9 cellular contexts compared by ENCODE assay signal in genomic region chr9:114163517-114163924, GRCh38. TPM values are rescaled to one million over a fixed set of nuclear protein-coding genes. Genes with fewer than 3 reads are reported as not detected.
DNase-seq lines count a peak whose midpoint lies in the region; ATAC-seq, FAIRE-seq and TF ChIP-seq lines count a peak whose summit lies in the region.
"Had no signal": no experiment of that assay in that cellular context is flagged by ENCODE, and none has a peak within 500 bp of the region (broad histone marks: within the 10 kb centered on the region; RNA-seq: fewer than 3 reads in every experiment).

No MANE protein-coding gene starts in this region.

- H2BK120ac ChIP-seq in H1 (replicated peaks; ENCODE audit: low read depth, low read length), result no peak overlapping the region

- POLR2A ChIA-PET in H1 (lab: Charles Lee; ENCODE audit: partially characterized antibody), result interaction anchor here (0.6 to 3.4 kb wide), 4 partner anchors 11 to 124 kb away, joined by 3 to 11 read pairs (median 4); no protein-coding TSS in a partner anchor

- H3K4me1 ChIP-seq in right atrium auricular region, result peaks cover 0 to 17% of the 10 kb centered on the region in 2 donors
- H3K4me1 ChIP-seq in H1 (replicated peaks in 1 of 4; ENCODE audit: control insufficient read depth in 3 of 4, insufficient read depth in 4 of 4, low read length in 3 of 4), result peaks cover 5 to 8% (median 6%) of the 10 kb centered on the region in 4 experiments; a peak in 4 of 7 replicates
- peaks cover 3 to 5% of the 10 kb centered on the region in 2 donors for H3K4me1 ChIP-seq in lung (ENCODE audit: control insufficient read depth in 2 of 2, insufficient read depth in 2 of 2, low read length in 2 of 2)

- no peak overlapping the region for H2BK12ac ChIP-seq in H1 (ENCODE audit: low read depth, low read length)

- no peak overlapping the region for H3K56ac ChIP-seq in H1 (replicated peaks; ENCODE audit: insufficient read length, low read depth, low read length)

- no peaks in the 10 kb centered on the region for H3K36me3 ChIP-seq in right atrium auricular region
- peaks cover 0 to 8% (median 0%) of the 10 kb centered on the region in 4 experiments; a peak in 2 of 8 replicates for H3K36me3 ChIP-seq in H1 (ENCODE audit: control insufficient read depth in 2 of 4, insufficient read depth in 4 of 4, low read length in 3 of 4)
- no peaks in the 10 kb centered on the region for H3K36me3 ChIP-seq in lung (ENCODE audit: control insufficient read depth in 2 of 2, insufficient read depth in 2 of 2, low read length in 2 of 2)

- TF ChIP-seq CTCF in right atrium auricular region (IDR thresholded peaks at IDR 0.05) (no peak), H1 (IDR thresholded peaks at IDR 0.05; ENCODE audit: control extremely low read depth in 1 of 3, insufficient read depth in 1 of 3, low read depth in 1 of 3, low read length in 3 of 3) (no peak), lung (IDR thresholded peaks at IDR 0.05; ENCODE audit: control extremely low read depth, extremely low read depth) (no peak), GM20000 (IDR thresholded peaks at IDR 0.05; ENCODE audit: extremely low read depth, missing control alignments) (no peak)

- peaks cover 14% of the 10 kb centered on the region; the same call in 1 of the 2 replicates for H3K23me2 ChIP-seq in H1 (ENCODE audit: low read depth, low read length)

- H3K4ac ChIP-seq in H1 (replicated peaks; ENCODE audit: insufficient read length, low read depth, low read length), result no peak overlapping the region

- ATAC-seq in Right ventricle myocardium superior (ENCODE audit: poor library complexity), result peak; percentile 88
- ATAC-seq in lung (ENCODE audit: insufficient read depth, low FRiP score), result peak; percentile 61

- no peak overlapping the region for H3K4me3 ChIP-seq in right atrium auricular region
- no peak overlapping the region for H3K4me3 ChIP-seq in H1 (ENCODE audit: extremely low read depth in 1 of 4, insufficient read depth in 2 of 4, low read depth in 3 of 4, low read length in 4 of 4)
- H3K4me3 ChIP-seq in lung, result no peak overlapping the region

- no peak overlapping the region for H4K91ac ChIP-seq in H1 (replicated peaks; ENCODE audit: insufficient read length, low read length)

- CTCF ChIA-PET in H1 (lab: Charles Lee; ENCODE audit: partially characterized antibody), result interaction anchor here (0.6 to 3.2 kb wide), 12 partner anchors 8 to 128 kb away, joined by 3 to 10 read pairs (median 3); partner anchors contain the start of genes COL27A1 and KIF12

- no peak for TF ChIP-seq POLR2A in H1 (IDR thresholded peaks at IDR 0.05; ENCODE audit: control extremely low read depth in 1 of 2, low read depth in 2 of 2, low read length in 2 of 2)

- H3K79me2 ChIP-seq in H1 (ENCODE audit: control insufficient read depth in 1 of 2, insufficient read depth in 2 of 2, low read length in 2 of 2), result peaks cover 0 to 5% of the 10 kb centered on the region in 2 experiments; a peak in 1 of 4 replicates

- H2BK15ac ChIP-seq in H1 (ENCODE audit: low read length), result no peak overlapping the region

- H4K20me1 ChIP-seq in H1 (replicated peaks in 1 of 2; ENCODE audit: control insufficient read depth in 1 of 2, insufficient read depth in 2 of 2, low read length in 2 of 2), result peaks cover 2 to 15% of the 10 kb centered on the region in 2 experiments

- H3K27ac ChIP-seq in right atrium auricular region (no peak overlapping the region), H1 (ENCODE audit: low read depth, low read length) (no peak overlapping the region), lung (ENCODE audit: low read depth in 1 of 2, low read length in 1 of 2) (no peak overlapping the region)

- H3K9ac ChIP-seq in H1 (replicated peaks in 1 of 4; ENCODE audit: extremely low read depth in 1 of 4, low read depth in 3 of 4, low read length in 3 of 4), result no peak overlapping the region; a peak in 2 of 7 replicates

- no peak overlapping the region for H3K23ac ChIP-seq in H1 (ENCODE audit: insufficient read length)

- peaks cover 2% of the 10 kb centered on the region; the same call in 1 of the 2 replicates for H3K79me1 ChIP-seq in H1 (ENCODE audit: low read depth, low read length)

- peak overlapping the region in 1 of 2 experiments; percentile 38; a peak in 1 of 4 replicates for H3K4me2 ChIP-seq in H1 (ENCODE audit: insufficient read depth in 1 of 2, low read depth in 2 of 2, low read length in 2 of 2)

- FAIRE-seq in H1 (lab: Jason Lieb, UNC), result no peak

- DNase-seq in Right ventricle myocardium superior (peak; percentile 64), right atrium auricular region (ENCODE audit: low spot score) (no peak), H1 (ENCODE audit: low read depth in 1 of 2, low spot score in 2 of 2) (peak in 1 of 2 experiments; percentile 62), lung (ENCODE audit: low spot score) (peak; percentile 52), NCI-H1092 treated with DMSO at 0.1 percent for 48 hours (lab: John Stamatoyannopoulos, UW) (no peak), activated gamma-delta T cell (lab: John Stamatoyannopoulos, UW) (no peak), GM20000 (ENCODE audit: low spot score) (no peak), NCI-H2196 (lab: John Stamatoyannopoulos, UW; ENCODE audit: unreplicated experiment) (no peak)
- DNase-seq: SIG-M5 had no signal

- H4K8ac ChIP-seq in H1 (ENCODE audit: extremely low read depth, insufficient read depth, low read length), result no peak overlapping the region

- H3K27me3 ChIP-seq in right atrium auricular region, result no peaks in the 10 kb centered on the region
- H3K27me3 ChIP-seq in H1 (replicated peaks in 1 of 4; ENCODE audit: control insufficient read depth in 3 of 4, extremely low read depth in 1 of 4, insufficient read depth in 3 of 4, low read length in 3 of 4), result no peaks in the 10 kb centered on the region
- no peaks in the 10 kb centered on the region for H3K27me3 ChIP-seq in lung (ENCODE audit: control insufficient read depth, insufficient read depth)

- no peak overlapping the region for H2AFZ ChIP-seq in H1 (ENCODE audit: low read length)

- H3K14ac ChIP-seq in H1 (ENCODE audit: insufficient read length), result no peak overlapping the region

- intact Hi-C loops in Right ventricle myocardium superior (cut with DNase I), result no loop called here

- no peak overlapping the region for H2BK20ac ChIP-seq in H1 (ENCODE audit: low read length)

- no peak for TF ChIP-seq EP300 in H1 (IDR thresholded peaks at IDR 0.05; ENCODE audit: borderline replicate concordance in 1 of 2, low read depth in 2 of 2, low read length in 2 of 2)

- no peak for TF ChIP-seq RAD21 in H1 (IDR thresholded peaks at IDR 0.05 in 1 of 2, conservative IDR thresholded peaks at IDR 0.05 in 1 of 2; ENCODE audit: low read depth in 2 of 2, low read length in 2 of 2)

- H3K9me3 ChIP-seq in right atrium auricular region, result no peaks in the 10 kb centered on the region
- no peaks in the 10 kb centered on the region for H3K9me3 ChIP-seq in H1 (ENCODE audit: insufficient read depth in 2 of 2, low read depth in 1 of 2, low read length in 1 of 2)
- H3K9me3 ChIP-seq in lung (ENCODE audit: control insufficient read depth in 2 of 2, insufficient read depth in 1 of 2, low read length in 1 of 2), result no peaks in the 10 kb centered on the region

- no peak overlapping the region for H2BK5ac ChIP-seq in H1 (ENCODE audit: low read depth, low read length)

- H4K5ac ChIP-seq in H1 (ENCODE audit: insufficient read length, low read depth, low read length), result no peak overlapping the region

- 42% methylated on average over 11 of the region's 13 CpGs; no CpG with 5 or more reads in 1 of the 2 experiments for WGBS in H1 (ENCODE audit: extremely low coverage in 1 of 2, insufficient coverage in 1 of 2, insufficient read length in 1 of 2, insufficient replicate concordance in 2 of 2, low coverage in 1 of 2, low lambda C conversion rate in 2 of 2, missing lambda C conversion rate in 1 of 2), 2 experiments
- WGBS in lung, 2 donors, result 18 to 21% methylated on average over 13 of the region's 13 CpGs

- no peak overlapping the region for H2AK5ac ChIP-seq in H1 (ENCODE audit: low read depth, low read length)

- H3K18ac ChIP-seq in H1 (ENCODE audit: extremely low read depth, low read length), result no peak overlapping the region

TF ChIP-seq in H1, 55 proteins besides CTCF, POLR2A, EP300 and RAD21 (continues in another document):
- TF ChIP-seq SIN3A (conservative IDR thresholded peaks at IDR 0.05 in 1 of 2, IDR thresholded peaks at IDR 0.05 in 1 of 2; ENCODE audit: low read depth in 1 of 2, low read length in 2 of 2) (peak; percentile 57 to 70; a peak in 2 of 4 replicates), CREB1 (IDR thresholded peaks at IDR 0.05) (no peak), HDAC2 (IDR thresholded peaks at IDR 0.05; ENCODE audit: borderline replicate concordance in 1 of 2, low read depth in 2 of 2, low read length in 2 of 2) (no peak), SIX5 (IDR thresholded peaks at IDR 0.05; ENCODE audit: low read depth, low read length) (no peak), TAF7 (optimal IDR thresholded peaks at IDR 0.05; ENCODE audit: borderline replicate concordance, low read depth, low read length) (no peak), TBP (IDR thresholded peaks at IDR 0.05; ENCODE audit: low read depth, low read length) (no peak), GABPA (IDR thresholded peaks at IDR 0.05; ENCODE audit: borderline replicate concordance, insufficient read depth, low read length) (peak; percentile 58; the same call in 1 of the 2 replicates), EGR1 (IDR thresholded peaks at IDR 0.05; ENCODE audit: borderline replicate concordance, low read depth, low read length) (no peak), BCL11A (IDR thresholded peaks at IDR 0.05; ENCODE audit: low read depth in 2 of 2, low read length in 2 of 2) (no peak), SIRT6 (IDR thresholded peaks at IDR 0.05; ENCODE audit: low read length) (no peak), RBBP5 (IDR thresholded peaks at IDR 0.05; ENCODE audit: borderline replicate concordance, low read depth, low read length) (no peak), TEAD4 (IDR thresholded peaks at IDR 0.05; ENCODE audit: low read depth, low read length) (peak; percentile 65)

RNA-seq across cellular contexts. Expression of gene COL27A1, which starts 8.2 kb away (rescaled TPM):
- total RNA-seq in Right ventricle myocardium superior (8.0 TPM), right atrium auricular region (1 to 10 TPM; 1.5 to 2.7 TPM), lung (10 to 100 TPM; 18.4 to 25.6 TPM)
- total RNA-seq in H1 (2021; fragmentation: NEBNext Ultra II Directional; extraction: Animal tissue kit (Norgen Biotek cat#: 25700)), result 22.5 and 22.8 TPM in 2 replicates
- polyA plus RNA-seq in H1 (2011; rRNA removed) (15.1 and 26.0 TPM in 2 replicates), lung (10 to 100 TPM; 10.9 to 16.3 TPM)
- polyA plus RNA-seq in H1 (2011; cell fraction: cytosol; rRNA removed), result 17.3 TPM
- polyA plus RNA-seq in H1 (2011; cell fraction: nucleus; rRNA removed), result 250 TPM
- 15.6 to 20.3 TPM (median 17.3 TPM) in 4 replicates for polyA plus RNA-seq in H1 (2012, experiment 1 of 2)
- polyA plus RNA-seq in H1 (2012, experiment 2 of 2), result 4.8 TPM
- 17.7 TPM for polyA plus RNA-seq in H1 (2013, experiment 1 of 2)
- 15.1 TPM for polyA plus RNA-seq in H1 (2013, experiment 2 of 2)
- polyA minus RNA-seq in H1 (2011; rRNA and poly(A)+ RNA removed), result 12.9 and 15.0 TPM in 2 replicates
- 7.2 TPM for polyA minus RNA-seq in H1 (2011; cell fraction: cytosol; rRNA and poly(A)+ RNA removed)
- 55.6 TPM for polyA minus RNA-seq in H1 (2011; cell fraction: nucleus; rRNA and poly(A)+ RNA removed)

Comparison
In these comparisons a context has a peak if more than half of its experiments do, and no peak if none do; other contexts are left out.
1. DNase-seq: peak in Right ventricle myocardium superior (single experiment) and lung (single experiment); none in right atrium auricular region (single experiment), NCI-H1092 treated with DMSO at 0.1 percent for 48 hours (single experiment), activated gamma-delta T cell (single experiment), GM20000 (single experiment) and NCI-H2196 (single experiment).